8 cellular contexts compared by ENCODE assay signal in the genomic region with DNA sequence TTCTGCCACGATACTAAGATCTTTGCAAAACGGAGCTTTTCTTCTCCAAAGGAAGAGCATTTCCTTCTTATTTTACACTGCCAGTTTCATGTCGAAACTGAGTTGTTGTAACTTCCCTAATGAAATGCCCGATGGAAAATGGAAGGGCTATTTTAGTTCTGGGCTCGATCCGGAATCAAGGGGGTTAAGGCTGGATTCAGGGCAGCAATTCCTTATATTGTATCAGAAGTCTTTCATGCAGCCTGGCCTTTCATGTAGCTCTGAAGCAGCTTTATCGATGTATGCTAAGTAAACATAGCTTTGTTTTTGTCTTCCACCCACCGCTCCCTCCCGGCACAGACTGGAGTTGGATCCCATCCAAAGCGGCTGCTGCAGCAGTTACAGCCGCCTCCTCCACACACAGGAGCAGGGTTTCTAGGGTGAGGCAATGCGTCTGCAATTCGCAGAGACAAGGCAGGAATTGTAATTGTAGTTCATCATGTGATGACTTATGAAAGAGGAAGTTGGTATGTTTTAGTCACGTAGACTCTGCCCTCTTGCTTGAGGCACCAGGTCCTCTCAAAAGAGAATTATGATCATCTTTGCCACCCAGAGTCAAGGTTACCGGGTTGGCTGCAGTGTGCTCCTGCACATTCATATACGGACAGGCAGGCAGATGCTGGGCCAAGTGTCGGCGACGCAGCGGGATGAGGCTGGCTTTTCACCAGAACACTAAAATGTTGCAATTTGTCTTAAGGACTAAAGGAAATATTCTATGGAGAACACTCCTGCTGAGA. TPM values are rescaled to one million over a fixed set of nuclear protein-coding genes. Genes with fewer than 3 reads are reported as not detected.
DNase-seq lines count a peak whose midpoint lies in the region; ATAC-seq and TF ChIP-seq lines count a peak whose summit lies in the region.

No MANE protein-coding gene starts in this region.

- H3K27me3 ChIP-seq in PC-3 (ENCODE audit: low read length) (no peaks in the 10 kb centered on the region), esophagus muscularis mucosa (no peaks in the 10 kb centered on the region), subcutaneous abdominal adipose tissue (ENCODE audit: control insufficient read depth in 5 of 5, insufficient read depth in 4 of 5, low read length in 5 of 5) (no peaks in the 10 kb centered on the region)

- peak; percentile 17 for TF ChIP-seq POLR2A in esophagus muscularis mucosa (IDR thresholded peaks at IDR 0.05; ENCODE audit: low read depth)

- no peaks in the 10 kb centered on the region for H3K9me2 ChIP-seq in PC-3 (replicated peaks; ENCODE audit: low read length)

- peak; percentile 70 for TF ChIP-seq EP300 in esophagus muscularis mucosa (IDR thresholded peaks at IDR 0.05)

- 0% methylated on average over 20 of the region's 20 CpGs for WGBS in esophagus muscularis mucosa

- H3K9me3 ChIP-seq in PC-3 (ENCODE audit: low read length) (no peaks in the 10 kb centered on the region), esophagus muscularis mucosa (no peaks in the 10 kb centered on the region), subcutaneous abdominal adipose tissue (ENCODE audit: control insufficient read depth in 5 of 5, low read length in 5 of 5) (no peaks in the 10 kb centered on the region)

- H3K27me3 Mint-ChIP-seq in activated T-cell treated with anti-CD3 and anti-CD28 coated beads, Interleukin-2, amount 50 U/mL, for 4 hours (ENCODE audit: low read depth): no peaks in the 10 kb centered on the region
- H3K27me3 Mint-ChIP-seq in natural killer cell (ENCODE audit: low read depth in 2 of 2): no peaks in the 10 kb centered on the region

- peaks cover 36% of the 10 kb centered on the region for H3K4me1 Mint-ChIP-seq in activated T-cell treated with anti-CD3 and anti-CD28 coated beads, Interleukin-2, amount 50 U/mL, for 4 hours (ENCODE audit: low read depth)
- H3K4me1 Mint-ChIP-seq in natural killer cell: peaks cover 40 to 41% of the 10 kb centered on the region in 2 donors

- CTCF ChIA-PET in PC-3 (lab: Charles Lee): no interaction called here

- peak overlapping the region; percentile 95 for H3K9ac ChIP-seq in PC-3 (ENCODE audit: low read length)
- peak overlapping the region; percentile 45 to 85 (median 62) for H3K9ac ChIP-seq in subcutaneous abdominal adipose tissue (ENCODE audit: low read length in 5 of 5)

- peak overlapping the region; percentile 87 for H3K4me2 ChIP-seq in PC-3 (ENCODE audit: low read length)

- no peaks in the 10 kb centered on the region for H3F3A ChIP-seq in PC-3 (ENCODE audit: low read length, unreplicated experiment)

- peak; percentile 38 for ATAC-seq in GM21447 (IDR thresholded peaks at IDR 0.05; ENCODE audit: unreplicated experiment)
- ATAC-seq in PC-3: peak; percentile 32
- peak; percentile 8 to 12 for ATAC-seq in activated T-cell treated with anti-CD3 and anti-CD28 coated beads, Interleukin-2, amount 50 U/mL, for 4 hours
- peak in 2 of 3 donors; percentile 6 to 15 for ATAC-seq in natural killer cell

- intact Hi-C loops in PC-3 (cut with micrococcal nuclease): loop anchor here (1.0 to 10.0 kb wide), 5 partner anchors 45 to 385 kb away; no protein-coding TSS in a partner anchor
- intact Hi-C loops in esophagus muscularis mucosa (cut with DNase I): loop anchor here (2.0 to 5.0 kb wide), 5 partner anchors 106 to 470 kb away; no protein-coding TSS in a partner anchor
- intact Hi-C loops in natural killer cell (cut with micrococcal nuclease): loop anchor here (2.0 to 10.0 kb wide), 2 partner anchors 252 to 398 kb away; no protein-coding TSS in a partner anchor

- POLR2A ChIA-PET in PC-3 (lab: Charles Lee; ENCODE audit: unreplicated experiment): interaction anchor here (0.6 to 1.8 kb wide), 9 partner anchors 16 to 461 kb away, joined by 3 to 45 read pairs (median 4); no protein-coding TSS in a partner anchor

- peak overlapping the region; percentile 97 for H3K27ac ChIP-seq in PC-3 (ENCODE audit: low read length)
- H3K27ac ChIP-seq in esophagus muscularis mucosa (replicated peaks in 1 of 4): peak overlapping the region; percentile 92 to 100 (median 98)
- peak overlapping the region; percentile 99 for H3K27ac ChIP-seq in subcutaneous abdominal adipose tissue (ENCODE audit: low read depth, low read length)

- H3K4me3 ChIP-seq in PC-3 (ENCODE audit: low read length) (peak overlapping the region; percentile 52), esophagus muscularis mucosa (peak overlapping the region; percentile 34 to 87 (median 41)), subcutaneous abdominal adipose tissue (ENCODE audit: low read depth in 1 of 5, low read length in 5 of 5) (peak overlapping the region; percentile 42 to 72 (median 52))

- TF ChIP-seq CTCF in PC-3 (conservative IDR thresholded peaks at IDR 0.05; ENCODE audit: low read depth, low read length): no peak
- TF ChIP-seq CTCF in esophagus muscularis mucosa (IDR thresholded peaks at IDR 0.05): no peak
- no peak for TF ChIP-seq CTCF in natural killer cell (IDR thresholded peaks at IDR 0.05)

- DNase-seq in D341Med (ENCODE audit: low spot score): peak; percentile 78
- peak; percentile 98 for DNase-seq in KBM-7
- peak; percentile 94 for DNase-seq in PC-3
- DNase-seq in activated T-cell treated with anti-CD3 and anti-CD28 coated beads, Interleukin-2, amount 50 U/mL, for 4 hours: peak; percentile 65
- peak; percentile 98 for DNase-seq in esophagus muscularis mucosa (ENCODE audit: extremely low spot score)
- DNase-seq in natural killer cell: peak; percentile 51

- no peaks in the 10 kb centered on the region for H3K9me3 Mint-ChIP-seq in activated T-cell treated with anti-CD3 and anti-CD28 coated beads, Interleukin-2, amount 50 U/mL, for 4 hours
- H3K9me3 Mint-ChIP-seq in natural killer cell: no peaks in the 10 kb centered on the region

- H3K27ac Mint-ChIP-seq in natural killer cell: peak overlapping the region; percentile 96 to 98

- peaks cover 5% of the 10 kb centered on the region for H4K20me1 ChIP-seq in PC-3 (ENCODE audit: low read length)

- no peak overlapping the region for H2AFZ ChIP-seq in PC-3 (ENCODE audit: low read length)

- BruUV-seq in PC-3 (replicated peaks; lab: Mats Ljungman, UMichigan): no TSS peak

- peaks cover 18% of the 10 kb centered on the region for H3K79me2 ChIP-seq in PC-3 (ENCODE audit: low read length)

- peak overlapping the region; percentile 82 for H3K4me3 Mint-ChIP-seq in activated T-cell treated with anti-CD3 and anti-CD28 coated beads, Interleukin-2, amount 50 U/mL, for 4 hours
- H3K4me3 Mint-ChIP-seq in natural killer cell: peak overlapping the region; percentile 86

- H3K36me3 ChIP-seq in PC-3 (ENCODE audit: low read depth, low read length): peaks cover 7% of the 10 kb centered on the region
- H3K36me3 ChIP-seq in esophagus muscularis mucosa: peaks cover 1 to 9% (median 8%) of the 10 kb centered on the region in 4 donors
- H3K36me3 ChIP-seq in subcutaneous abdominal adipose tissue (ENCODE audit: control insufficient read depth in 5 of 5, insufficient read depth in 5 of 5, low read length in 5 of 5): peaks cover under 1 to 4% (median 2%) of the 10 kb centered on the region in 5 donors

- H3K4me1 ChIP-seq in PC-3 (ENCODE audit: insufficient read depth, low read length): peaks cover 40% of the 10 kb centered on the region
- peaks cover 37 to 56% (median 54%) of the 10 kb centered on the region in 4 donors for H3K4me1 ChIP-seq in esophagus muscularis mucosa
- peaks cover 33 to 69% (median 60%) of the 10 kb centered on the region in 5 donors for H3K4me1 ChIP-seq in subcutaneous abdominal adipose tissue (ENCODE audit: control insufficient read depth in 5 of 5, insufficient read depth in 5 of 5, low read length in 5 of 5)

- in situ Hi-C loops in KBM-7 (cut with MboI; ENCODE audit: low pct_unique_long_range_greater_than_20kb, low sequenced_read_pairs): loop anchor here (10.0 to 25.0 kb wide), 3 partner anchors 112 to 350 kb away; no protein-coding TSS in a partner anchor

- H3K36me3 Mint-ChIP-seq in activated T-cell treated with anti-CD3 and anti-CD28 coated beads, Interleukin-2, amount 50 U/mL, for 4 hours (ENCODE audit: insufficient read depth): peaks cover 8% of the 10 kb centered on the region
- H3K36me3 Mint-ChIP-seq in natural killer cell: no peaks in the 10 kb centered on the region

RNA-seq across cellular contexts. Expression of a gene that starts 2.6 kb away (rescaled TPM):
- total RNA-seq in PC-3 (2014; rRNA removed) (78.8 and 102 TPM in 2 replicates), esophagus muscularis mucosa (100 to 1,000 TPM in 2 of 4 donors, 10 to 100 TPM in 2; 83.3 to 119 (median 97.9) TPM), natural killer cell (100 to 1,000 TPM; 186 to 315 (median 266) TPM)
- 10 to 100 TPM; 69.3 to 86.1 (median 75.2) TPM for total RNA-seq in activated T-cell treated with anti-CD3 and anti-CD28 coated beads, Interleukin-2, amount 50 U/mL, for 4 hours

Comparison
In these comparisons a context has a peak if more than half of its experiments do, and no peak if none do; other contexts are left out.
1. Peak in every context shown above with its lines: DNase-seq, ATAC-seq, H3K4me3 ChIP-seq and H3K27ac ChIP-seq.